In the genomic region with DNA sequence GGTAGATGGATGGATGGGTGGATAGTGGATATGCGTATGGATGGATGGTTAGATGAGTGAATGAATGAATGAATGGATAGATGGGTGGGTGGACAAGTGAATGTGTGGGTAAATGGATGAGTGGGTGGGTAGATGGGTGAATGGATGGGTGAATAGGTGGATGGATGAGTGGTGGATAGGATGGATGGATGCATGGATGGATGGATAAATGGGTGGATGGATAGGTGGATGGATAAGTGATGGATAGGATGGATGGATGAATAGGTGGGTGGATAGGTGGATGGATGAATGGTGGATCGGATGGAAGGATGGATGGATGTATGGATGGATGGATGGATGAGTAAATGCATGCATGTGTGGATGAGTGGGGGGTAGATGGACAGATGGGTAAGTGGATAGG, we compare ENCODE assay signal across 11 cellular contexts.
"Had no signal": no experiment of that assay in that cellular context is flagged by ENCODE, and none has a peak within 500 bp of the region (broad histone marks: within the 10 kb centered on the region; RNA-seq: fewer than 3 reads in every experiment).

No MANE protein-coding gene starts in this region.

- H3K4me2 ChIP-seq: KMS-11 had no signal

- H3K27ac ChIP-seq: GM23248, HL-60, KMS-11 had no signal

- FAIRE-seq: H54 had no signal

- H3K36me3 Mint-ChIP-seq: IgD-negative memory B cell had no signal

- H3K9ac ChIP-seq: GM23248, KMS-11 had no signal

- H3K4me3 ChIP-seq: GM23248 had no signal

- H3K4me3 Mint-ChIP-seq: H9, HFFc6, IgD-negative memory B cell had no signal

- H3K27ac Mint-ChIP-seq: H9, HFFc6, IgD-negative memory B cell had no signal

- H2AFZ ChIP-seq: GM23248 had no signal

- DNase-seq: GM23248, GOT3, H9, HCEC 1CT, HFFc6, Karpas-422, KBM-7 had no signal

- H3K9me3 Mint-ChIP-seq: H9, IgD-negative memory B cell had no signal

- H3K4me1 Mint-ChIP-seq: H9, IgD-negative memory B cell had no signal
